15 cellular contexts compared by ENCODE assay signal in the genomic region with DNA sequence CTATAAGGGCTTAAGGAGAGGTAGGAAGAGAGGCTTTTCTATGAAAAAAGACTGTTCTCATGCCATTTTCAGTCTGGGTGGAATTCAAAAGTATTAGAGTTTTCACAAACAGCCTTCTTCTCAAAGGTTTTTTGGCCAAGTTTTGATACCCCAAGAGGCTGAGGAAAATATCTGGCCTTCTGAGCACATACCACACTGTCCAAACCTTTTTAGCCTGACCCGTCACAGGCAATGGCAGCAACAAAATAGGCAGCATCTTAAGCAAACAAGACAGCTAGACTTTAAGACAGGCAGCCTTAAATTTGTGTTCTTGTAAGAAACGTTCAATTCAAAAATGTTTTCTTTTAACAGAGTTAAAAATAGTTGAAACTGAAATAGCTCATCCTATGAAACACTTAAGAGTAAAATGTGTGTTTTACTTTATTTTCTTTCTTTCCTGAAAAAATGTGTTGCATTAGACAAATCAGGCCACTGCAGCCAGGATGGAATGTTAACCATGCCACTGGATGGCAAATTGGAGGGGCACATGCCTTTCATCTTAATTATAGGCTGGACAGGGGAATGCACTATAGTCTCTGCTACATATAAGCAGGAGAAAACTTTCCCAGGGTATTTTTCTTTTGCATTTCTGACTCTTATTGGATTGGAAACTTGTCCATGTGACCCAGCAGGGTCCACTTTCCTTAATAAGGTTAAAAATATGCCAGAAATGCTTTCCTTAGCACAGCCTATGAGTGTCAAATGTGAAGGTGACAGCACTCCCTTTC.
A peak's percentile ranks its signal among the peaks of the same experiment; 100 is the strongest.
DNase-seq lines count a peak whose midpoint lies in the region; ATAC-seq and TF ChIP-seq lines count a peak whose summit lies in the region.
"Had no signal": no experiment of that assay in that cellular context is flagged by ENCODE, and none has a peak within 500 bp of the region (broad histone marks: within the 10 kb centered on the region; RNA-seq: fewer than 3 reads in every experiment).

No MANE protein-coding gene starts in this region.

- no peaks in the 10 kb centered on the region for H3K27me3 ChIP-seq in right atrium auricular region
- H3K27me3 ChIP-seq in thoracic aorta (replicated peaks; ENCODE audit: insufficient read depth) = no peaks in the 10 kb centered on the region
- H3K27me3 ChIP-seq: adrenal gland, upper lobe of left lung had no signal

- in situ Hi-C loops in G401 (cut with HindIII; ENCODE audit: low sequenced_read_pairs) = no loop called here

- no peaks in the 10 kb centered on the region for H3K9me3 ChIP-seq in right atrium auricular region
- H3K9me3 ChIP-seq in thoracic aorta = no peaks in the 10 kb centered on the region
- H3K9me3 ChIP-seq: adrenal gland, upper lobe of left lung had no signal

- DNase-seq in Right ventricle myocardium inferior (ENCODE audit: missing footprints) (no peak), right atrium auricular region (ENCODE audit: low spot score) (no peak), SW480 (ENCODE audit: low spot score) (peak; percentile 33), glomerular visceral epithelial cell (ENCODE audit: extremely low spot score) (peak; percentile 72), thoracic aorta (ENCODE audit: low spot score) (no peak), T1000 (lab: John Stamatoyannopoulos, UW) (no peak), G401 (ENCODE audit: low spot score) (no peak)
- DNase-seq: activated T-cell treated with anti-CD3 and anti-CD28 coated beads for 4 hours; adrenal gland; DMS 273 treated with DMSO at 0.1 percent for 48 hours; NCI-H2029; stimulated activated CD4-positive, alpha-beta T cell treated with anti-CD3 and anti-CD28 coated beads, Interleukin-15, amount 100 ng/mL, for 24 hours; upper lobe of left lung had no signal

- TF ChIP-seq CTCF in right atrium auricular region (IDR thresholded peaks at IDR 0.05) (no peak), thoracic aorta (IDR thresholded peaks at IDR 0.05) (no peak)

- H3K27ac ChIP-seq in right atrium auricular region (no peak overlapping the region), thoracic aorta (peak overlapping the region; percentile 44 to 47)
- H3K27ac ChIP-seq: adrenal gland, upper lobe of left lung had no signal

- H3K36me3 ChIP-seq in right atrium auricular region = no peaks in the 10 kb centered on the region
- H3K36me3 ChIP-seq in thoracic aorta = no peaks in the 10 kb centered on the region
- H3K36me3 ChIP-seq: adrenal gland, upper lobe of left lung had no signal

- intact Hi-C loops in Right ventricle myocardium inferior (cut with DNase I) = loop anchor here (5.0 kb wide), 1 partner anchor 67 kb away; no protein-coding TSS in a partner anchor

- H3K4me1 ChIP-seq in right atrium auricular region = no peaks in the 10 kb centered on the region
- H3K4me1 ChIP-seq in thoracic aorta (ENCODE audit: control insufficient read depth in 1 of 2, low read depth in 2 of 2) = peaks cover 18 to 27% of the 10 kb centered on the region in 2 donors
- H3K4me1 ChIP-seq: adrenal gland had no signal

- H3K4me3 ChIP-seq in right atrium auricular region (no peak overlapping the region), thoracic aorta (no peak overlapping the region)
- H3K4me3 ChIP-seq: adrenal gland, GM12878, upper lobe of left lung had no signal

- ATAC-seq in Right ventricle myocardium inferior (peak; percentile 68), thoracic aorta (ENCODE audit: insufficient number of reproducible peaks, low FRiP score, low read depth) (no peak), HG03159 (IDR thresholded peaks at IDR 0.05; ENCODE audit: unreplicated experiment) (no peak)
- ATAC-seq: GM12878 had no signal

Comparison
In these comparisons a context has a peak if more than half of its experiments do, and no peak if none do; other contexts are left out.
1. DNase-seq: peak in SW480 (single experiment) and glomerular visceral epithelial cell (single experiment); none in Right ventricle myocardium inferior (single experiment), right atrium auricular region (single experiment), thoracic aorta (single experiment), T1000 (single experiment) and G401 (single experiment).
2. H3K27ac ChIP-seq: peak in thoracic aorta (2 of 2); none in right atrium auricular region (0 of 2).